8 cellular contexts compared by ENCODE assay signal in genomic region chr11:19714387-19715363, GRCh38. TPM values are rescaled to one million over a fixed set of nuclear protein-coding genes. Genes with fewer than 3 reads are reported as not detected.
DNase-seq lines count a peak whose midpoint lies in the region; ATAC-seq and TF ChIP-seq lines count a peak whose summit lies in the region.

No MANE protein-coding gene starts in this region.

- no peaks in the 10 kb centered on the region for H3K36me3 Mint-ChIP-seq in T-helper 2 cell treated with Interferon-gamma antibody and Interleukin-4, amounts not matched to agents 5 μg/mL and 100 μg/mL, for 36 hours (ENCODE audit: low read depth)
- H3K36me3 Mint-ChIP-seq in activated naive CD8-positive, alpha-beta T cell treated with anti-CD3 and anti-CD28 coated beads for 36 hours, result no peaks in the 10 kb centered on the region

- H3K4me3 ChIP-seq in heart right ventricle, result peak overlapping the region; percentile 50 to 83 (median 74)
- H3K4me3 ChIP-seq in psoas muscle, result peak overlapping the region; percentile 76

- H3K27me3 Mint-ChIP-seq in T-helper 2 cell treated with Interferon-gamma antibody and Interleukin-4, amounts not matched to agents 5 μg/mL and 100 μg/mL, for 36 hours (ENCODE audit: low read depth), result peaks cover 62% of the 10 kb centered on the region
- H3K27me3 Mint-ChIP-seq in activated naive CD8-positive, alpha-beta T cell treated with anti-CD3 and anti-CD28 coated beads for 36 hours, result peaks cover 50% of the 10 kb centered on the region

- H3K4me1 ChIP-seq in heart right ventricle (peaks cover 7 to 80% (median 57%) of the 10 kb centered on the region in 9 donors), psoas muscle (peaks cover 6% of the 10 kb centered on the region)

- H3K27ac ChIP-seq in heart right ventricle, result peak overlapping the region; percentile 25 to 98 (median 93)
- no peak overlapping the region for H3K27ac ChIP-seq in psoas muscle

- TF ChIP-seq CTCF in heart right ventricle (IDR thresholded peaks at IDR 0.05) (peak in 3 of 9 donors; percentile 4 to 18 (median 10)), psoas muscle (IDR thresholded peaks at IDR 0.05) (no peak)

- intact Hi-C loops in heart right ventricle (cut with DNase I) (loop anchor here in 5 of 10 donors (1.0 to 10.0 kb wide), 6 partner anchors 24 to 150 kb away; no protein-coding TSS in a partner anchor), psoas muscle (cut with DNase I) (no loop called here)

- WGBS in heart right ventricle, 2 donors, result 3 to 5% methylated on average over 25 of the region's 25 CpGs
- WGBS in psoas muscle, 3 donors, result 9 to 19% (median 14%) methylated on average over 20 to 25 of the region's 25 CpGs

- H3K9me3 ChIP-seq in heart right ventricle (no peaks in the 10 kb centered on the region), psoas muscle (no peaks in the 10 kb centered on the region)

- no peak overlapping the region for H3K27ac Mint-ChIP-seq in T-helper 2 cell treated with Interferon-gamma antibody and Interleukin-4, amounts not matched to agents 5 μg/mL and 100 μg/mL, for 36 hours
- H3K27ac Mint-ChIP-seq in activated naive CD8-positive, alpha-beta T cell treated with anti-CD3 and anti-CD28 coated beads for 36 hours, result no peak overlapping the region

- H3K4me3 Mint-ChIP-seq in T-helper 2 cell treated with Interferon-gamma antibody and Interleukin-4, amounts not matched to agents 5 μg/mL and 100 μg/mL, for 36 hours, result peak overlapping the region; percentile 79
- peak overlapping the region; percentile 63 for H3K4me3 Mint-ChIP-seq in activated naive CD8-positive, alpha-beta T cell treated with anti-CD3 and anti-CD28 coated beads for 36 hours

- no peak for DNase-seq in T-helper 2 cell treated with Interferon-gamma antibody and Interleukin-4, amounts not matched to agents 5 μg/mL and 100 μg/mL, for 36 hours (ENCODE audit: low spot score)
- DNase-seq in T-helper 2 cell (no peak), heart right ventricle (peak; percentile 34 to 81), psoas muscle (peak; percentile 55 to 67), mucosa of gallbladder (ENCODE audit: low spot score) (no peak)
- DNase-seq in activated naive CD8-positive, alpha-beta T cell treated with anti-CD3 and anti-CD28 coated beads for 36 hours, result no peak

- H3K36me3 ChIP-seq in heart right ventricle (no peaks in the 10 kb centered on the region), psoas muscle (ENCODE audit: insufficient read depth in 1 of 2, low read depth in 1 of 2) (no peaks in the 10 kb centered on the region)

- no peaks in the 10 kb centered on the region for H3K9me3 Mint-ChIP-seq in T-helper 2 cell treated with Interferon-gamma antibody and Interleukin-4, amounts not matched to agents 5 μg/mL and 100 μg/mL, for 36 hours
- no peaks in the 10 kb centered on the region for H3K9me3 Mint-ChIP-seq in activated naive CD8-positive, alpha-beta T cell treated with anti-CD3 and anti-CD28 coated beads for 36 hours

- H3K27me3 ChIP-seq in heart right ventricle (peaks cover 0 to 33% (median 0%) of the 10 kb centered on the region in 7 donors), psoas muscle (ENCODE audit: insufficient read depth in 3 of 3, low read length in 2 of 3) (peaks cover 0 to 24% (median 6%) of the 10 kb centered on the region in 3 donors)

- ATAC-seq in heart right ventricle (peak; percentile 4 to 64 (median 56)), psoas muscle (no peak), GM21447 (IDR thresholded peaks at IDR 0.05; ENCODE audit: unreplicated experiment) (no peak), GM18868 (IDR thresholded peaks at IDR 0.05; ENCODE audit: unreplicated experiment) (no peak)

- H3K4me1 Mint-ChIP-seq in T-helper 2 cell treated with Interferon-gamma antibody and Interleukin-4, amounts not matched to agents 5 μg/mL and 100 μg/mL, for 36 hours (ENCODE audit: low read depth), result peaks cover 19% of the 10 kb centered on the region
- H3K4me1 Mint-ChIP-seq in activated naive CD8-positive, alpha-beta T cell treated with anti-CD3 and anti-CD28 coated beads for 36 hours, result peaks cover 23% of the 10 kb centered on the region

RNA-seq across cellular contexts. Expression of gene NAV2, which starts 2.0 kb away (rescaled TPM):
- under 1 TPM; 0.14 to 0.20 TPM for total RNA-seq in activated naive CD8-positive, alpha-beta T cell treated with anti-CD3 and anti-CD28 coated beads for 36 hours
- total RNA-seq in heart right ventricle (10 to 100 TPM; 11.3 to 34.7 (median 23.7) TPM), psoas muscle (10 to 100 TPM in 1 of 4 donors, 1 to 10 TPM in 3; 2.1 to 21.8 (median 4.4) TPM), mucosa of gallbladder (5.3 TPM)
- polyA plus RNA-seq in heart right ventricle (1 to 10 TPM; 6.9 to 9.1 TPM), psoas muscle (1 to 10 TPM in 1 of 3 donors, under 1 TPM in 2; 0.68 to 4.4 (median 0.86) TPM)

Comparison
In these comparisons a context has a peak if more than half of its experiments do, and no peak if none do; other contexts are left out.
1. DNase-seq: peak in heart right ventricle (2 of 2) and psoas muscle (2 of 2); none in T-helper 2 cell treated with Interferon-gamma antibody and Interleukin-4, amounts not matched to agents 5 μg/mL and 100 μg/mL, for 36 hours (single experiment), T-helper 2 cell (0 of 5), activated naive CD8-positive, alpha-beta T cell treated with anti-CD3 and anti-CD28 coated beads for 36 hours (single experiment) and mucosa of gallbladder (single experiment).
2. ATAC-seq: peak in heart right ventricle (8 of 8); none in psoas muscle (0 of 4), GM21447 (single experiment) and GM18868 (single experiment).